In genomic region chr11:122850076-122850631, GRCh38 we compare ENCODE assay signal across 9 cellular contexts. TPM values are rescaled to one million over a fixed set of nuclear protein-coding genes. Genes with fewer than 3 reads are reported as not detected.
DNase-seq lines count a peak whose midpoint lies in the region; ATAC-seq, FAIRE-seq and TF ChIP-seq lines count a peak whose summit lies in the region.
"Had no signal": no experiment of that assay in that cellular context is flagged by ENCODE, and none has a peak within 500 bp of the region (broad histone marks: within the 10 kb centered on the region; RNA-seq: fewer than 3 reads in every experiment).

No MANE protein-coding gene starts in this region.

- FAIRE-seq in GM12891 (lab: Jason Lieb, UNC) (peak; percentile 76), bronchial epithelial cell (lab: Jason Lieb, UNC) (no peak), kidney (lab: Jason Lieb, UNC) (no peak)

- intact Hi-C loops in kidney (cut with DNase I): loop anchor here (10.0 kb wide), 1 partner anchor 55 kb away; no protein-coding TSS in a partner anchor

- TF ChIP-seq CTCF in bronchial epithelial cell (IDR thresholded peaks at IDR 0.05; ENCODE audit: insufficient read depth, low read length, severe bottlenecking) (no peak), osteocyte (IDR thresholded peaks at IDR 0.05) (peak; percentile 26), kidney (IDR thresholded peaks at IDR 0.05; ENCODE audit: borderline replicate concordance, extremely low read depth, insufficient read depth) (no peak)

- no peak for DNase-seq in GM12891 (ENCODE audit: insufficient read length, low spot score)
- DNase-seq in SJCRH30: peak; percentile 69 to 83
- DNase-seq in bronchial epithelial cell (ENCODE audit: low read depth): peak; percentile 69
- DNase-seq in osteocyte (ENCODE audit: extremely low spot score, unreplicated experiment): no peak
- DNase-seq in kidney: no peak
- no peak for DNase-seq in putamen (ENCODE audit: low spot score)
- DNase-seq in NCI-H82 (lab: John Stamatoyannopoulos, UW): no peak

- H3K4me3 ChIP-seq in SJCRH30 (0 out of 2 replicates have a peak overlapping the region, but pooled peaks have one; percentile 7), bronchial epithelial cell (ENCODE audit: low read depth, low read length) (no peak overlapping the region), kidney (ENCODE audit: low read length in 2 of 2) (no peak overlapping the region)

- H3K36me3 ChIP-seq in SJCRH30: no peaks in the 10 kb centered on the region
- no peaks in the 10 kb centered on the region for H3K36me3 ChIP-seq in bronchial epithelial cell (ENCODE audit: control insufficient read depth, insufficient read depth, low read length)
- H3K36me3 ChIP-seq in kidney (ENCODE audit: control insufficient read depth in 1 of 2, insufficient read depth in 2 of 2, low read length in 2 of 2): no peaks in the 10 kb centered on the region

- no peak for ATAC-seq in GM18909 (IDR thresholded peaks at IDR 0.05; ENCODE audit: poor library complexity, unreplicated experiment)

- peak overlapping the region; percentile 78 for H3K27ac Mint-ChIP-seq in osteocyte (ENCODE audit: unreplicated experiment)

- peaks cover 33% of the 10 kb centered on the region for H3K4me1 Mint-ChIP-seq in osteocyte (ENCODE audit: unreplicated experiment)

- peak overlapping the region; percentile 9 for H3K4me3 Mint-ChIP-seq in osteocyte (ENCODE audit: unreplicated experiment)

- H3K4me1 ChIP-seq in SJCRH30 (peaks cover 12% of the 10 kb centered on the region; the same call in 1 of the 2 replicates), kidney (ENCODE audit: control insufficient read depth in 1 of 2, insufficient read depth in 1 of 2, low read depth in 1 of 2, low read length in 2 of 2) (no peaks in the 10 kb centered on the region)

- TF ChIP-seq POLR2A in GM12891 (IDR thresholded peaks at IDR 0.05; ENCODE audit: low read depth, low read length): no peak

- no peaks in the 10 kb centered on the region for H3K9me3 Mint-ChIP-seq in osteocyte (ENCODE audit: unreplicated experiment)

- H3K9me3 ChIP-seq in SJCRH30 (replicated peaks) (no peaks in the 10 kb centered on the region), kidney (ENCODE audit: control insufficient read depth in 1 of 2, low read length in 2 of 2) (no peaks in the 10 kb centered on the region)

- no peaks in the 10 kb centered on the region for H3K36me3 Mint-ChIP-seq in osteocyte (ENCODE audit: unreplicated experiment)

- no peaks in the 10 kb centered on the region for H3K27me3 ChIP-seq in SJCRH30
- no peaks in the 10 kb centered on the region for H3K27me3 ChIP-seq in bronchial epithelial cell (ENCODE audit: control insufficient read depth, insufficient read depth, low read length)

- H3K27ac ChIP-seq in SJCRH30 (peak overlapping the region; percentile 68), kidney (ENCODE audit: low read depth in 2 of 2, low read length in 2 of 2) (no peak overlapping the region)
- H3K27ac ChIP-seq: HL-60 had no signal

- no peak overlapping the region for H3K9ac ChIP-seq in kidney (ENCODE audit: low read length in 2 of 2)

- H3K27me3 Mint-ChIP-seq in osteocyte (ENCODE audit: unreplicated experiment): no peaks in the 10 kb centered on the region

TF ChIP-seq in GM12891, 5 proteins besides CTCF, POLR2A, EP300 and RAD21:
- TF ChIP-seq POU2F2 (IDR thresholded peaks at IDR 0.05; ENCODE audit: low read depth, low read length): no peak

RNA-seq across cellular contexts. Expression of gene CRTAM, which starts 11.9 kb away (rescaled TPM):
- polyA plus RNA-seq in GM12891 (2012; ENCODE audit: low read depth, missing spikeins): 0.94 TPM
- not detected in 2 replicates for total RNA-seq in SJCRH30 (2014; rRNA removed; shearing (Covaris generic))
- total RNA-seq in bronchial epithelial cell: 0.79 TPM in 1 of 2 replicates, not detected in the other
- not detected in 2 replicates for total RNA-seq in osteocyte
- total RNA-seq in kidney: 0.66 TPM
- not detected for polyA plus RNA-seq in kidney (ENCODE audit: insufficient read depth, low read depth, low replicate concordance)

RNA-seq across cellular contexts. Expression of gene JHY, which starts 32.4 kb away (rescaled TPM):
- polyA plus RNA-seq in GM12891 (2012; ENCODE audit: low read depth, missing spikeins): 2.4 TPM
- not detected in 2 replicates for total RNA-seq in SJCRH30 (2014; rRNA removed; shearing (Covaris generic))
- total RNA-seq in bronchial epithelial cell (1.1 and 2.9 TPM in 2 replicates), osteocyte (7.3 and 8.6 TPM in 2 replicates), kidney (13.6 TPM)
- polyA plus RNA-seq in kidney (ENCODE audit: insufficient read depth, low read depth, low replicate concordance): 4.8 TPM

Comparison
In these comparisons a context has a peak if more than half of its experiments do, and no peak if none do; other contexts are left out.
1. DNase-seq: peak in SJCRH30 (2 of 2) and bronchial epithelial cell (single experiment); none in GM12891 (single experiment), osteocyte (single experiment), kidney (single experiment), putamen (single experiment) and NCI-H82 (single experiment).